Comparison of ENCODE assay signal across 9 cellular contexts in genomic region chr17:6712854-6713129, GRCh38. TPM values are rescaled to one million over a fixed set of nuclear protein-coding genes. Genes with fewer than 3 reads are reported as not detected.
DNase-seq lines count a peak whose midpoint lies in the region.
"Had no signal": no experiment of that assay in that cellular context is flagged by ENCODE, and none has a peak within 500 bp of the region (broad histone marks: within the 10 kb centered on the region; RNA-seq: fewer than 3 reads in every experiment).

No MANE protein-coding gene starts in this region.

- H3K27ac ChIP-seq in CD8-positive, alpha-beta memory T cell (ENCODE audit: low read depth, low read length), result no peak overlapping the region

- H3K9me3 Mint-ChIP-seq in activated CD4-positive, alpha-beta T cell treated with anti-CD3 and anti-CD28 coated beads, Interleukin-2, amount 10 ng/mL, durations not matched to agents 24 days and 14 days, result no peaks in the 10 kb centered on the region
- H3K9me3 Mint-ChIP-seq in activated naive CD8-positive, alpha-beta T cell (ENCODE audit: low read depth), result no peaks in the 10 kb centered on the region
- peaks cover 0 to 12% (median 0%) of the 10 kb centered on the region in 5 donors for H3K9me3 Mint-ChIP-seq in CD8-positive, alpha-beta memory T cell

- no peaks in the 10 kb centered on the region for H3K9me3 ChIP-seq in CD8-positive, alpha-beta memory T cell (ENCODE audit: low read length)

- H3K27me3 ChIP-seq in CD8-positive, alpha-beta memory T cell (ENCODE audit: insufficient read depth, low read length, poor library complexity, severe bottlenecking), result peaks cover 17% of the 10 kb centered on the region

- peaks cover 1% of the 10 kb centered on the region for H3K36me3 Mint-ChIP-seq in activated CD4-positive, alpha-beta T cell treated with anti-CD3 and anti-CD28 coated beads, Interleukin-2, amount 10 ng/mL, durations not matched to agents 24 days and 14 days (ENCODE audit: low read depth)
- no peaks in the 10 kb centered on the region for H3K36me3 Mint-ChIP-seq in activated naive CD8-positive, alpha-beta T cell
- H3K36me3 Mint-ChIP-seq in CD8-positive, alpha-beta memory T cell, result no peaks in the 10 kb centered on the region

- H3K4me1 Mint-ChIP-seq in activated CD4-positive, alpha-beta T cell treated with anti-CD3 and anti-CD28 coated beads, Interleukin-2, amount 10 ng/mL, durations not matched to agents 24 days and 14 days, result peaks cover 3% of the 10 kb centered on the region
- H3K4me1 Mint-ChIP-seq in activated naive CD8-positive, alpha-beta T cell (ENCODE audit: low read depth), result peaks cover 17% of the 10 kb centered on the region
- peaks cover 0 to 22% (median 15%) of the 10 kb centered on the region in 3 donors for H3K4me1 Mint-ChIP-seq in CD8-positive, alpha-beta memory T cell

- H3K4me3 Mint-ChIP-seq in activated CD4-positive, alpha-beta T cell treated with anti-CD3 and anti-CD28 coated beads, Interleukin-2, amount 10 ng/mL, durations not matched to agents 24 days and 14 days, result peak overlapping the region; percentile 63
- peak overlapping the region; percentile 78 for H3K4me3 Mint-ChIP-seq in activated naive CD8-positive, alpha-beta T cell
- peak overlapping the region in 2 of 7 donors; percentile 60 to 80 for H3K4me3 Mint-ChIP-seq in CD8-positive, alpha-beta memory T cell

- H3K4me1 ChIP-seq in CD8-positive, alpha-beta memory T cell (ENCODE audit: insufficient read depth, low read length), result no peaks in the 10 kb centered on the region

- CTCF ChIA-PET in CD8-positive, alpha-beta memory T cell (lab: Charles Lee), result no interaction called here

- H3K36me3 ChIP-seq in CD8-positive, alpha-beta memory T cell (ENCODE audit: insufficient read depth, low read length), result no peaks in the 10 kb centered on the region

- DNase-seq in activated CD4-positive, alpha-beta T cell treated with anti-CD3 and anti-CD28 coated beads, Interleukin-2, amount 10 ng/mL, durations not matched to agents 24 days and 14 days, result no peak
- no peak for DNase-seq in activated CD4-positive, alpha-beta T cell treated with anti-CD3 and anti-CD28 coated beads, Interleukin-2, amount 50 U/mL, for 1 hour
- DNase-seq in skeletal muscle cell (ENCODE audit: low read depth) (no peak), DMS79 (lab: John Stamatoyannopoulos, UW) (no peak)
- no peak for DNase-seq in CD8-positive, alpha-beta memory T cell
- no peak for DNase-seq in activated CD8-positive, alpha-beta memory T cell treated with anti-CD3 and anti-CD28 coated beads, Interleukin-2, amount 50 U/mL, for 48 hours

- peak overlapping the region; percentile 53 for H3K4me3 ChIP-seq in iPS-11a (ENCODE audit: low read depth, low read length)
- H3K4me3 ChIP-seq in skeletal muscle cell (ENCODE audit: low read depth, low read length), result peak overlapping the region; percentile 32
- no peak overlapping the region for H3K4me3 ChIP-seq in CD8-positive, alpha-beta memory T cell (ENCODE audit: low read length)

- no peak overlapping the region for H3K27ac Mint-ChIP-seq in activated CD4-positive, alpha-beta T cell treated with anti-CD3 and anti-CD28 coated beads, Interleukin-2, amount 10 ng/mL, durations not matched to agents 24 days and 14 days
- H3K27ac Mint-ChIP-seq in activated naive CD8-positive, alpha-beta T cell, result no peak overlapping the region
- H3K27ac Mint-ChIP-seq in CD8-positive, alpha-beta memory T cell, result peak overlapping the region in 1 of 8 donors; percentile 53

- H3K27me3 Mint-ChIP-seq in activated CD4-positive, alpha-beta T cell treated with anti-CD3 and anti-CD28 coated beads, Interleukin-2, amount 10 ng/mL, durations not matched to agents 24 days and 14 days, result peaks cover 50% of the 10 kb centered on the region
- peaks cover 37% of the 10 kb centered on the region for H3K27me3 Mint-ChIP-seq in activated naive CD8-positive, alpha-beta T cell
- H3K27me3 Mint-ChIP-seq in CD8-positive, alpha-beta memory T cell, result peaks cover 45 to 82% of the 10 kb centered on the region in 2 donors

- intact Hi-C loops in activated CD4-positive, alpha-beta T cell treated with anti-CD3 and anti-CD28 coated beads, Interleukin-2, amount 10 ng/mL, durations not matched to agents 24 days and 14 days (cut with micrococcal nuclease), result no loop called here

- POLR2A ChIA-PET in CD8-positive, alpha-beta memory T cell (lab: Charles Lee), result no interaction called here

RNA-seq across cellular contexts. Expression of gene SLC13A5, which starts 0.4 kb away (rescaled TPM):
- not detected in 2 replicates for total RNA-seq in activated CD4-positive, alpha-beta T cell treated with anti-CD3 and anti-CD28 coated beads, Interleukin-2, amount 10 ng/mL, durations not matched to agents 24 days and 14 days
- not detected for total RNA-seq in CD8-positive, alpha-beta memory T cell
- not detected for polyA plus RNA-seq in CD8-positive, alpha-beta memory T cell
- total RNA-seq: fibroblast of villous mesenchyme had no signal

RNA-seq across cellular contexts. Expression of gene XAF1, which starts 43.1 kb away (rescaled TPM):
- 34.1 and 37.6 TPM in 2 replicates for total RNA-seq in activated CD4-positive, alpha-beta T cell treated with anti-CD3 and anti-CD28 coated beads, Interleukin-2, amount 10 ng/mL, durations not matched to agents 24 days and 14 days
- 1 to 10 TPM; 5.8 TPM for total RNA-seq in CD8-positive, alpha-beta memory T cell
- 45.8 TPM for polyA plus RNA-seq in CD8-positive, alpha-beta memory T cell
